In genomic region chr16:1612320-1613111, GRCh38 we compare ENCODE assay signal across 8 cellular contexts. TPM values are rescaled to one million over a fixed set of nuclear protein-coding genes. Genes with fewer than 3 reads are reported as not detected.
DNase-seq lines count a peak whose midpoint lies in the region; ATAC-seq and TF ChIP-seq lines count a peak whose summit lies in the region.

Gene CRAMP1 (plus strand): TSS chr16:1612360. CDS start chr16:1614640, 2,280 bp downstream.

- peaks cover 7% of the 10 kb centered on the region for H3K36me3 Mint-ChIP-seq in type B pancreatic cell

- H3K27ac Mint-ChIP-seq in type B pancreatic cell: peak within 1 kb of the TSS; percentile 98

- H3K9me3 Mint-ChIP-seq in type B pancreatic cell: no peaks in the 10 kb centered on the region

- no peak for TF ChIP-seq CTCF in RWPE2 (IDR thresholded peaks at IDR 0.05; ENCODE audit: poor library complexity, severe bottlenecking)
- no peak for TF ChIP-seq CTCF in type B pancreatic cell (conservative IDR thresholded peaks at IDR 0.05)

- H3K9me3 ChIP-seq in RWPE2 (ENCODE audit: severe bottlenecking) (no peaks in the 10 kb centered on the region), mesodermal cell (ENCODE audit: control insufficient read depth, low read length) (no peaks in the 10 kb centered on the region)

- H3K27me3 ChIP-seq in RWPE2 (ENCODE audit: insufficient read depth, poor library complexity, severe bottlenecking): no peaks in the 10 kb centered on the region

- H3K27ac ChIP-seq in RWPE2 (ENCODE audit: poor library complexity, severe bottlenecking) (peak within 1 kb of the TSS; percentile 78), mesodermal cell (ENCODE audit: low read depth, low read length, severe bottlenecking) (peak within 1 kb of the TSS; percentile 89)

- ATAC-seq in HG02571 (IDR thresholded peaks at IDR 0.05; ENCODE audit: unreplicated experiment) (peak; percentile 10), RWPE2 (ENCODE audit: low read depth) (peak; percentile 28), HG03045 (IDR thresholded peaks at IDR 0.05; ENCODE audit: unreplicated experiment) (no peak)

- peaks cover 16% of the 10 kb centered on the region for H3K36me3 ChIP-seq in RWPE2 (ENCODE audit: low read depth)
- peaks cover 25% of the 10 kb centered on the region for H3K36me3 ChIP-seq in mesodermal cell (ENCODE audit: control insufficient read depth, insufficient read depth, low read length)

- H3K4me3 ChIP-seq in RWPE2 (ENCODE audit: severe bottlenecking) (peak within 1 kb of the TSS; percentile 97), mesodermal cell (ENCODE audit: extremely low read depth, insufficient read depth, low read length, poor library complexity, severe bottlenecking) (peak within 1 kb of the TSS; percentile 81)

- peaks cover 9% of the 10 kb centered on the region for H3K27me3 Mint-ChIP-seq in type B pancreatic cell

- H3K4me1 ChIP-seq in RWPE2 (ENCODE audit: insufficient read depth, poor library complexity, severe bottlenecking) (no peaks in the 10 kb centered on the region), mesodermal cell (ENCODE audit: control insufficient read depth, insufficient read depth, low read length, poor library complexity, severe bottlenecking) (peaks cover 22% of the 10 kb centered on the region)

- 0 to 1% methylated on average over 63 to 97 of the region's 101 CpGs for WGBS in mesodermal cell (ENCODE audit: insufficient coverage in 2 of 2), 2 experiments

- H3K4me3 Mint-ChIP-seq in type B pancreatic cell: peak within 1 kb of the TSS; percentile 96

- DNase-seq in ELR (ENCODE audit: low read depth): peak; percentile 43
- DNase-seq in RWPE2 (ENCODE audit: low spot score): no peak
- DNase-seq in dermis blood vessel endothelial cell: peak; percentile 42
- no peak for DNase-seq in type B pancreatic cell (ENCODE audit: extremely low spot score, unreplicated experiment)
- no peak for DNase-seq in NCI-H2081 treated with DMSO at 0.1 percent for 48 hours (lab: John Stamatoyannopoulos, UW)

- H3K4me1 Mint-ChIP-seq in type B pancreatic cell (ENCODE audit: unreplicated experiment): peaks cover 19% of the 10 kb centered on the region

RNA-seq across cellular contexts. Expression of gene CRAMP1, which starts in this region (rescaled TPM):
- total RNA-seq in dermis blood vessel endothelial cell (12.9 and 17.3 TPM in 2 replicates), type B pancreatic cell (ENCODE audit: low replicate concordance) (29.0 and 31.4 TPM in 2 replicates)
- 15.7 TPM for polyA plus RNA-seq in mesodermal cell (2013, experiment 1 of 2)
- 11.6 TPM for polyA plus RNA-seq in mesodermal cell (2013, experiment 2 of 2)

Comparison
In these comparisons a context has a peak if more than half of its experiments do, and no peak if none do; other contexts are left out.
1. DNase-seq: peak in ELR (single experiment) and dermis blood vessel endothelial cell (single experiment); none in RWPE2 (single experiment), type B pancreatic cell (single experiment) and NCI-H2081 treated with DMSO at 0.1 percent for 48 hours (single experiment).